8 cellular contexts compared by ENCODE assay signal in genomic region chr16:70331588-70332358, GRCh38. TPM values are rescaled to one million over a fixed set of nuclear protein-coding genes. Genes with fewer than 3 reads are reported as not detected.
A peak's percentile ranks its signal among the peaks of the same experiment; 100 is the strongest.
DNase-seq lines count a peak whose midpoint lies in the region; ATAC-seq and TF ChIP-seq lines count a peak whose summit lies in the region.

No MANE protein-coding gene starts in this region.

- POLR2A ChIA-PET in HEK293 (lab: Yijun Ruan, JAX), result interaction anchor here (1.0 kb wide), 1 partner anchor 43 kb away, joined by 5 read pairs; the partner anchor contains the start of gene AARS1

- intact Hi-C loops in body of pancreas (cut with DNase I), result no loop called here

- peak; percentile 78 for TF ChIP-seq CTCF in C4-2B (conservative IDR thresholded peaks at IDR 0.05)
- TF ChIP-seq CTCF in HEK293 (tag by site-specific recombination; IDR thresholded peaks at IDR 0.05), result peak; percentile 63; the same call in 1 of the 2 replicates
- TF ChIP-seq CTCF in body of pancreas (IDR thresholded peaks at IDR 0.05), result peak in 5 of 7 experiments; percentile 22 to 43 (median 35)

- no peak for TF ChIP-seq POLR2A in body of pancreas (IDR thresholded peaks at IDR 0.05)

- ATAC-seq in body of pancreas (no peak), GM21786 (IDR thresholded peaks at IDR 0.05; ENCODE audit: unreplicated experiment) (no peak), HG03460 (IDR thresholded peaks at IDR 0.05; ENCODE audit: unreplicated experiment) (no peak), GM21423 (IDR thresholded peaks at IDR 0.05; ENCODE audit: unreplicated experiment) (no peak)

- no peaks in the 10 kb centered on the region for H3K27me3 ChIP-seq in body of pancreas

- H3K9me3 ChIP-seq in HEK293 (ENCODE audit: control insufficient read depth, insufficient read depth, low read depth, low read length) (no peaks in the 10 kb centered on the region), body of pancreas (no peaks in the 10 kb centered on the region)

- H3K36me3 ChIP-seq in HEK293 (ENCODE audit: control insufficient read depth in 2 of 2, insufficient read depth in 1 of 2, low read length in 2 of 2) (peaks cover 28 to 56% of the 10 kb centered on the region in 2 experiments; a peak in 2 of 3 replicates), body of pancreas (replicated peaks in 1 of 2; ENCODE audit: insufficient read depth in 1 of 2, low read depth in 2 of 2) (peaks cover 2 to 30% of the 10 kb centered on the region in 2 donors)

- H3K4me3 ChIP-seq in HEK293 (ENCODE audit: low read depth, low read length) (no peak overlapping the region), body of pancreas (no peak overlapping the region)

- CTCF ChIA-PET in HEK293 (lab: Yijun Ruan, JAX), result interaction anchor here (0.6 to 1.0 kb wide), 6 partner anchors 9 to 466 kb away, joined by 3 to 5 read pairs (median 3); no protein-coding TSS in a partner anchor

- H3K27ac ChIP-seq in C4-2B, result peak overlapping the region; percentile 18
- no peak overlapping the region for H3K27ac ChIP-seq in HEK293 (ENCODE audit: extremely low read depth, low read depth, low read length)
- H3K27ac ChIP-seq in body of pancreas, result no peak overlapping the region

- WGBS in body of pancreas, 2 donors, result 61 to 69% methylated on average over 9 of the region's 9 CpGs

- no peak for DNase-seq in body of pancreas
- DNase-seq in lung microvascular endothelial cell (ENCODE audit: low read depth in 2 of 2), result peak; percentile 23 to 35
- DNase-seq in epidermal melanocyte (ENCODE audit: insufficient read length, low spot score), result no peak

- no peaks in the 10 kb centered on the region for H3K4me1 ChIP-seq in HEK293 (ENCODE audit: control insufficient read depth, insufficient read depth, low read length)
- no peaks in the 10 kb centered on the region for H3K4me1 ChIP-seq in body of pancreas

TF ChIP-seq in HEK293, 187 proteins besides CTCF, POLR2A, EP300 and RAD21:
- TF ChIP-seq KLF17 (tag by site-specific recombination; IDR thresholded peaks at IDR 0.05), result no peak
- peak; percentile 72 for TF ChIP-seq GFI1B (tag by site-specific recombination; IDR thresholded peaks at IDR 0.05)
- TF ChIP-seq PRDM2 (tag by site-specific recombination; IDR thresholded peaks at IDR 0.05; ENCODE audit: borderline replicate concordance), result no peak
- TF ChIP-seq ZNF449 (tag by site-specific recombination; IDR thresholded peaks at IDR 0.05), result no peak
- 0 out of 2 replicates have a peak, but pooled peaks have one; percentile 39 for TF ChIP-seq ZNF2 (tag by site-specific recombination; IDR thresholded peaks at IDR 0.05)
- TF ChIP-seq ZNF138 (tag by site-specific recombination; IDR thresholded peaks at IDR 0.05; ENCODE audit: borderline replicate concordance), result no peak
- TF ChIP-seq ZNF837 (tag by site-specific recombination; IDR thresholded peaks at IDR 0.05), result no peak
- TF ChIP-seq BCL11B (tag by site-specific recombination; IDR thresholded peaks at IDR 0.05; ENCODE audit: low read depth), result no peak

RNA-seq across cellular contexts. Expression of gene DDX19A, which starts 14.9 kb away (rescaled TPM):
- total RNA-seq in body of pancreas (10 to 100 TPM; 18.1 to 24.1 TPM), lung microvascular endothelial cell (22.7 and 31.3 TPM in 2 replicates)

RNA-seq across cellular contexts. Expression of gene DDX19B, which starts 32.8 kb away (rescaled TPM):
- total RNA-seq in body of pancreas (10 to 100 TPM; 31.4 to 37.9 TPM), lung microvascular endothelial cell (15.5 and 19.4 TPM in 2 replicates)

RNA-seq across cellular contexts. Expression of gene AARS1, which starts 42.5 kb away (rescaled TPM):
- 10 to 100 TPM; 49.3 to 72.8 TPM for total RNA-seq in body of pancreas
- total RNA-seq in lung microvascular endothelial cell, result 66.0 and 148 TPM in 2 replicates

Comparison
In these comparisons a context has a peak if more than half of its experiments do, and no peak if none do; other contexts are left out.
1. DNase-seq: peak in lung microvascular endothelial cell (2 of 2); none in body of pancreas (0 of 4) and epidermal melanocyte (single experiment).
2. Peak in every context shown above with its lines, with median percentiles within 50 percentile points of each other: CTCF ChIP-seq.